In the genomic region with DNA sequence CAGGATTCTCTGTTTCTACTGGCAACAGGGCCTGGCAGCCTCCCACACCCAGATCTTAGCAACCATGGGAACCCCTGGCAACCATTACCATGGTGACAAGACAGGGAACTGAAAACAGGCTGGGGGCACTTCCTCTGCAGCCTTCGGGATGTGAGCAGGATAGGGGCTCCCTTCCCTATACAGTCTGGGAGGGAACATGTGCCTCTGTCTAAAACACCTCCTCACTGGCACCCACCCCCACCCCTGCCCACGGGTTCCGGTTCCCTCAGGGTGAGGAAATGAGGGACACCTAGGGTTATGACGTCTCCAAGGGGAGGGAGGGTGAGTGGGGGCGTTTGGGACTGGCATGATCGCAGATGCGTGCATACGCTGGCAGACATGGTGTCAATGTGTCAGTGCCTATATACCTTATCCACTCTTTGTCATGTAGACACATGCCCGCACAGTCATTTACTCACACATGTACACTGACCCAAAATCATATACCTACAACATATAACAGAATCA, we compare ENCODE assay signal across 8 cellular contexts. TPM values are rescaled to one million over a fixed set of nuclear protein-coding genes. Genes with fewer than 3 reads are reported as not detected.
DNase-seq lines count a peak whose midpoint lies in the region; ATAC-seq and TF ChIP-seq lines count a peak whose summit lies in the region.

No MANE protein-coding gene starts in this region.

- no peaks in the 10 kb centered on the region for H3K27me3 ChIP-seq in OCI-LY3 (ENCODE audit: low read depth, low read length)
- H3K27me3 ChIP-seq in naive thymus-derived CD4-positive, alpha-beta T cell (ENCODE audit: control insufficient read depth in 2 of 2, insufficient read depth in 2 of 2, low read length in 2 of 2) = no peaks in the 10 kb centered on the region
- H3K27me3 ChIP-seq in smooth muscle cell (ENCODE audit: low read depth) = no peaks in the 10 kb centered on the region
- H3K27me3 ChIP-seq in mammary epithelial cell (ENCODE audit: insufficient read depth, low read length) = no peaks in the 10 kb centered on the region

- dilution Hi-C loops in mammary epithelial cell (cut with HindIII; ENCODE audit: low sequenced_read_pairs) = no loop called here

- peak; percentile 34 for ATAC-seq in naive thymus-derived CD4-positive, alpha-beta T cell
- no peak for ATAC-seq in HG02798 (IDR thresholded peaks at IDR 0.05; ENCODE audit: poor library complexity, unreplicated experiment)

- peaks cover 12% of the 10 kb centered on the region for H3K79me2 ChIP-seq in OCI-LY3 (ENCODE audit: low read length)
- H3K79me2 ChIP-seq in smooth muscle cell (ENCODE audit: low read depth) = no peaks in the 10 kb centered on the region
- H3K79me2 ChIP-seq in mammary epithelial cell (ENCODE audit: insufficient read depth, low read length) = no peaks in the 10 kb centered on the region

- no peaks in the 10 kb centered on the region for H3K9me3 Mint-ChIP-seq in activated naive CD8-positive, alpha-beta T cell treated with anti-CD3 and anti-CD28 coated beads for 36 hours
- peaks cover 0 to 3% (median 0%) of the 10 kb centered on the region in 11 donors for H3K9me3 Mint-ChIP-seq in naive thymus-derived CD4-positive, alpha-beta T cell

- TF ChIP-seq CTCF in HEK293 (tag by site-specific recombination; IDR thresholded peaks at IDR 0.05) = no peak
- no peak for TF ChIP-seq CTCF in OCI-LY3 (IDR thresholded peaks at IDR 0.05; ENCODE audit: low read depth, low read length)
- no peak for TF ChIP-seq CTCF in smooth muscle cell (IDR thresholded peaks at IDR 0.05; ENCODE audit: borderline replicate concordance, insufficient read depth, poor library complexity, severe bottlenecking)
- no peak for TF ChIP-seq CTCF in mammary epithelial cell (conservative IDR thresholded peaks at IDR 0.05 in 1 of 2, IDR thresholded peaks at IDR 0.05 in 1 of 2; ENCODE audit: extremely low read depth in 1 of 2, insufficient read depth in 1 of 2, low read depth in 1 of 2, low read length in 2 of 2)

- H3K9ac ChIP-seq in OCI-LY3 (ENCODE audit: low read length) = no peak overlapping the region
- H3K9ac ChIP-seq in smooth muscle cell (ENCODE audit: low read depth) = no peak overlapping the region
- no peak overlapping the region for H3K9ac ChIP-seq in mammary epithelial cell (ENCODE audit: insufficient read depth, low read length)

- no peaks in the 10 kb centered on the region for H3K27me3 Mint-ChIP-seq in activated naive CD8-positive, alpha-beta T cell treated with anti-CD3 and anti-CD28 coated beads for 36 hours
- no peaks in the 10 kb centered on the region for H3K27me3 Mint-ChIP-seq in naive thymus-derived CD4-positive, alpha-beta T cell

- H4K20me1 ChIP-seq in OCI-LY3 (ENCODE audit: insufficient read depth, low read length) = peaks cover 5% of the 10 kb centered on the region; the same call in 1 of the 2 replicates
- H4K20me1 ChIP-seq in smooth muscle cell (ENCODE audit: low read depth) = no peaks in the 10 kb centered on the region
- H4K20me1 ChIP-seq in mammary epithelial cell (ENCODE audit: insufficient read depth, low read length) = no peaks in the 10 kb centered on the region

- 66% methylated on average over 9 of the region's 9 CpGs for WGBS in smooth muscle cell (ENCODE audit: low lambda C conversion rate)
- WGBS in mammary epithelial cell (ENCODE audit: low coverage, missing lambda C conversion rate) = 30% methylated on average over 3 of the region's 9 CpGs

- H3F3A ChIP-seq in smooth muscle cell (ENCODE audit: low read depth) = peaks cover 10% of the 10 kb centered on the region

- intact Hi-C loops in naive thymus-derived CD4-positive, alpha-beta T cell (cut with micrococcal nuclease) = loop anchor here (5.0 to 10.0 kb wide), 8 partner anchors 282 to 939 kb away; partner anchors contain the start of genes ENHO (in 1 of the 2), KIF24 (in 1 of the 2), NUDT2 (in 1 of the 2) and RPP25L (in 1 of the 2)
- intact Hi-C loops in mammary epithelial cell (cut with micrococcal nuclease) = no loop called here

- H3K36me3 ChIP-seq in HEK293 (ENCODE audit: control insufficient read depth in 2 of 2, insufficient read depth in 1 of 2, low read length in 2 of 2) (no peaks in the 10 kb centered on the region), OCI-LY3 (replicated peaks; ENCODE audit: low read depth, low read length) (no peaks in the 10 kb centered on the region), smooth muscle cell (ENCODE audit: low read depth) (no peaks in the 10 kb centered on the region), mammary epithelial cell (ENCODE audit: insufficient read depth, low read length) (no peaks in the 10 kb centered on the region)
- H3K36me3 ChIP-seq in naive thymus-derived CD4-positive, alpha-beta T cell (ENCODE audit: control insufficient read depth in 2 of 3, insufficient read depth in 3 of 3, low read length in 3 of 3) = no peaks in the 10 kb centered on the region

- H3K4me3 Mint-ChIP-seq in activated naive CD8-positive, alpha-beta T cell treated with anti-CD3 and anti-CD28 coated beads for 36 hours = no peak overlapping the region
- peak overlapping the region; percentile 4 to 96 (median 32) for H3K4me3 Mint-ChIP-seq in naive thymus-derived CD4-positive, alpha-beta T cell

- H3K27ac Mint-ChIP-seq in activated naive CD8-positive, alpha-beta T cell treated with anti-CD3 and anti-CD28 coated beads for 36 hours = peak overlapping the region; percentile 65
- H3K27ac Mint-ChIP-seq in naive thymus-derived CD4-positive, alpha-beta T cell = peak overlapping the region in 8 of 9 donors; percentile 3 to 90 (median 74)

- H3K27ac ChIP-seq in HEK293 (ENCODE audit: extremely low read depth, low read depth, low read length) (no peak overlapping the region), OCI-LY3 (ENCODE audit: low read length) (peak overlapping the region; percentile 15; the same call in 1 of the 2 replicates), smooth muscle cell (ENCODE audit: low read depth) (no peak overlapping the region), mammary epithelial cell (ENCODE audit: insufficient read depth, low read depth, low read length) (no peak overlapping the region)
- H3K27ac ChIP-seq in naive thymus-derived CD4-positive, alpha-beta T cell (ENCODE audit: low read depth, low read length) = peak overlapping the region; percentile 50

- CTCF ChIA-PET in HEK293 (lab: Yijun Ruan, JAX) = interaction anchor here (1.1 to 7.1 kb wide), 3 partner anchors 84 to 227 kb away, joined by 4 to 124 read pairs (median 7); a partner anchor contains a TSS
- CTCF ChIA-PET in naive thymus-derived CD4-positive, alpha-beta T cell (lab: Charles Lee) = interaction anchor here (1.1 kb wide), 1 partner anchor 65 kb away, joined by 3 read pairs; no protein-coding TSS in a partner anchor
- CTCF ChIA-PET in mammary epithelial cell (lab: Charles Lee; ENCODE audit: low non-redundant PET) = no interaction called here

- no TSS peak for BruUV-seq in mammary epithelial cell (replicated peaks; lab: Mats Ljungman, UMichigan)

- in situ Hi-C loops in mammary epithelial cell (cut with MboI; ENCODE audit: low sequenced_read_pairs in 2 of 2) = loop anchor here in 1 of 2 donors (10.0 kb wide), 1 partner anchor 92 kb away; a partner anchor contains a TSS

- H3K36me3 Mint-ChIP-seq in activated naive CD8-positive, alpha-beta T cell treated with anti-CD3 and anti-CD28 coated beads for 36 hours = peaks cover 5% of the 10 kb centered on the region
- H3K36me3 Mint-ChIP-seq in naive thymus-derived CD4-positive, alpha-beta T cell = peaks cover 0 to 1% (median 0%) of the 10 kb centered on the region in 5 donors

- peaks cover 67% of the 10 kb centered on the region for H3K4me1 Mint-ChIP-seq in activated naive CD8-positive, alpha-beta T cell treated with anti-CD3 and anti-CD28 coated beads for 36 hours
- peaks cover 61 to 86% (median 68%) of the 10 kb centered on the region in 7 donors for H3K4me1 Mint-ChIP-seq in naive thymus-derived CD4-positive, alpha-beta T cell

- H3K4me3 ChIP-seq in HEK293 (ENCODE audit: low read depth, low read length) (no peak overlapping the region), OCI-LY3 (ENCODE audit: low read length) (peak overlapping the region; percentile 53), smooth muscle cell (no peak overlapping the region), mammary epithelial cell (replicated peaks in 1 of 3; ENCODE audit: insufficient read depth in 1 of 3, low read depth in 2 of 3, low read length in 3 of 3) (no peak overlapping the region)
- no peak overlapping the region for H3K4me3 ChIP-seq in naive thymus-derived CD4-positive, alpha-beta T cell (ENCODE audit: low read length)

- H3K9me3 ChIP-seq in HEK293 (ENCODE audit: control insufficient read depth, insufficient read depth, low read depth, low read length) (no peaks in the 10 kb centered on the region), OCI-LY3 (ENCODE audit: insufficient read depth, low read length) (no peaks in the 10 kb centered on the region), smooth muscle cell (replicated peaks; ENCODE audit: low read depth) (no peaks in the 10 kb centered on the region), mammary epithelial cell (replicated peaks; ENCODE audit: insufficient read depth, low read length) (no peaks in the 10 kb centered on the region)
- H3K9me3 ChIP-seq in naive thymus-derived CD4-positive, alpha-beta T cell (ENCODE audit: control insufficient read depth in 2 of 3, low read length in 3 of 3) = no peaks in the 10 kb centered on the region

- POLR2A ChIA-PET in HEK293 (lab: Yijun Ruan, JAX) = no interaction called here
- POLR2A ChIA-PET in naive thymus-derived CD4-positive, alpha-beta T cell (lab: Charles Lee) = no interaction called here

- H3K4me2 ChIP-seq in OCI-LY3 (ENCODE audit: low read length) = peak overlapping the region; percentile 76
- H3K4me2 ChIP-seq in smooth muscle cell = no peak overlapping the region
- no peak overlapping the region for H3K4me2 ChIP-seq in mammary epithelial cell (ENCODE audit: insufficient read depth, low read depth, low read length)

- H2AFZ ChIP-seq in OCI-LY3 (ENCODE audit: low read depth, low read length) (no peak overlapping the region), smooth muscle cell (ENCODE audit: low read depth) (no peak overlapping the region), mammary epithelial cell (ENCODE audit: low read depth, low read length) (no peak overlapping the region)

- DNase-seq in activated naive CD8-positive, alpha-beta T cell treated with anti-CD3 and anti-CD28 coated beads for 36 hours = peak; percentile 61
- DNase-seq in naive thymus-derived CD4-positive, alpha-beta T cell = peak; percentile 25 to 88 (median 64)
- no peak for DNase-seq in HT-29 (ENCODE audit: low spot score)
- DNase-seq in smooth muscle cell (lab: John Stamatoyannopoulos, UW; ENCODE audit: unreplicated experiment) = no peak
- no peak for DNase-seq in mammary epithelial cell

- no peaks in the 10 kb centered on the region for H3K4me1 ChIP-seq in HEK293 (ENCODE audit: control insufficient read depth, insufficient read depth, low read length)
- peaks cover 67% of the 10 kb centered on the region for H3K4me1 ChIP-seq in OCI-LY3 (ENCODE audit: low read length)
- peaks cover 23 to 63% of the 10 kb centered on the region in 2 donors for H3K4me1 ChIP-seq in naive thymus-derived CD4-positive, alpha-beta T cell (ENCODE audit: control insufficient read depth in 2 of 2, insufficient read depth in 2 of 2, low read length in 2 of 2)
- peaks cover 17% of the 10 kb centered on the region for H3K4me1 ChIP-seq in smooth muscle cell (ENCODE audit: low read depth)
- peaks cover 26% of the 10 kb centered on the region for H3K4me1 ChIP-seq in mammary epithelial cell (ENCODE audit: insufficient read depth, low read length)

RNA-seq across cellular contexts. Expression of gene DNAJB5, which starts 3.0 kb away (rescaled TPM):
- total RNA-seq in activated naive CD8-positive, alpha-beta T cell treated with anti-CD3 and anti-CD28 coated beads for 36 hours = 1 to 10 TPM; 7.6 to 8.1 TPM
- total RNA-seq in naive thymus-derived CD4-positive, alpha-beta T cell = 1 to 10 TPM; 1.1 to 3.7 (median 1.4) TPM
- 1 to 10 TPM; 3.4 TPM for polyA plus RNA-seq in naive thymus-derived CD4-positive, alpha-beta T cell
- 2.1 and 3.7 TPM in 2 replicates for total RNA-seq in HT-29 (2014; rRNA removed; shearing (Covaris generic))
- 26.8 and 29.6 TPM in 2 replicates for total RNA-seq in smooth muscle cell
- polyA plus RNA-seq in smooth muscle cell = 28.4 and 30.5 TPM in 2 replicates
- 10 to 100 TPM in 1 of 2 donors, 1 to 10 TPM in 1; 8.4 to 10.0 TPM for total RNA-seq in mammary epithelial cell
- polyA plus RNA-seq in mammary epithelial cell = 3.4 TPM
- polyA minus RNA-seq in mammary epithelial cell = 3.9 TPM

RNA-seq across cellular contexts. Expression of gene PHF24, which starts 28.5 kb away (rescaled TPM):
- total RNA-seq in activated naive CD8-positive, alpha-beta T cell treated with anti-CD3 and anti-CD28 coated beads for 36 hours = under 1 TPM; 0.23 to 0.30 TPM
- total RNA-seq in naive thymus-derived CD4-positive, alpha-beta T cell = not detected
- polyA plus RNA-seq in naive thymus-derived CD4-positive, alpha-beta T cell = not detected
- not detected in 2 replicates for total RNA-seq in HT-29 (2014; rRNA removed; shearing (Covaris generic))
- total RNA-seq in smooth muscle cell (0.22 and 0.49 TPM in 2 replicates), mammary epithelial cell (under 1 TPM; under 0.01 to 0.24 TPM)
- polyA plus RNA-seq in smooth muscle cell (0.07 and 0.90 TPM in 2 replicates), mammary epithelial cell (0.07 TPM)
- not detected for polyA minus RNA-seq in mammary epithelial cell

Comparison
In these comparisons a context has a peak if more than half of its experiments do, and no peak if none do; other contexts are left out.
1. H3K27ac ChIP-seq: peak in OCI-LY3 (single experiment) and naive thymus-derived CD4-positive, alpha-beta T cell (single experiment); none in HEK293 (single experiment), smooth muscle cell (single experiment) and mammary epithelial cell (single experiment).
2. DNase-seq: peak in activated naive CD8-positive, alpha-beta T cell treated with anti-CD3 and anti-CD28 coated beads for 36 hours (single experiment) and naive thymus-derived CD4-positive, alpha-beta T cell (9 of 9); none in HT-29 (single experiment), smooth muscle cell (single experiment) and mammary epithelial cell (single experiment).